In the genomic region with DNA sequence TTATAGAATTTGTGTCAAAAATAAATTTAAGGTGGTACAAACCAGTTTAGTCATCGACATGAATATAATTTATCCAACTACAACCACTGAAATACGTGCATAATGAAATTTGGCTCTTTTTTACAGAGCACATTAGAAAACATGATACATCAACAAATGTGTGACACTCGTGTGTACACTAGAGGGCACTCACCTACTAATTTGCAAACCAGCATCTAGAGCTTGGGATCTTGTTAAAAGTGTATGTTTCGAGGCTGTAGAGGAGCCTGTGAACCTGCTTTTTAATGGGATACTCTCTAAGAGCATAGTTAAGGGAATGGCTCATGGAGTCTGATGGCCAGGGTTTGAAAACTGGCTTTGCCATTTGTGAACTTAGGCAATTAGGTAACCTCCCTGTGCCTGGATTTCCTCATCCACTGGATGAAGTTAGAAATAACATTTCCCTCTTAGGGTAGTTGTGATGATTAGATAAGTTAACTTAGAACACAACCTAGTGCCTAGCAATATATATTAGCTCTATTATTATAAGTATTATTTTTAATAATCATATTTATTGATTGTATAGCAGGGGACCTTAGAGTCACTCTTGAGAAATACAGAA, we compare ENCODE assay signal across 8 cellular contexts. TPM values are rescaled to one million over a fixed set of nuclear protein-coding genes. Genes with fewer than 3 reads are reported as not detected.
DNase-seq lines count a peak whose midpoint lies in the region; TF ChIP-seq lines count a peak whose summit lies in the region.

No MANE protein-coding gene starts in this region.

- 0 out of 2 replicates have a peak, but pooled peaks cover under 1% of the 10 kb centered on the region for H3K9me3 ChIP-seq in Karpas-422 (ENCODE audit: low read length)

- H3K4me2 ChIP-seq in Karpas-422 (ENCODE audit: low read depth, low read length, poor library complexity, severe bottlenecking) = no peak overlapping the region

- no peaks in the 10 kb centered on the region for H4K20me1 ChIP-seq in Karpas-422 (ENCODE audit: insufficient read depth, low read depth, low read length)

- DNase-seq in AG08395 (ENCODE audit: low spot score) = peak; percentile 74
- peak; percentile 31 for DNase-seq in GF-D8 (lab: John Stamatoyannopoulos, UW)
- DNase-seq in H4 (ENCODE audit: low spot score) = peak; percentile 73
- peak; percentile 77 for DNase-seq in Karpas-422
- DNase-seq in SHP77 treated with DMSO at 0.1 percent for 48 hours (lab: John Stamatoyannopoulos, UW) = peak; percentile 40
- DNase-seq in epithelial cell of proximal tubule (ENCODE audit: low read depth) = no peak
- DNase-seq in myocyte (ENCODE audit: low read depth) = peak; percentile 65
- DNase-seq in immature natural killer cell = no peak

- no peaks in the 10 kb centered on the region for H3K36me3 Mint-ChIP-seq in immature natural killer cell

- H3K27ac Mint-ChIP-seq in immature natural killer cell = no peak overlapping the region

- H3K9me3 Mint-ChIP-seq in immature natural killer cell = no peaks in the 10 kb centered on the region

- peak; percentile 84 for TF ChIP-seq CTCF in epithelial cell of proximal tubule (conservative IDR thresholded peaks at IDR 0.05; ENCODE audit: low read depth, low read length)

- no peaks in the 10 kb centered on the region for H3K79me2 ChIP-seq in Karpas-422 (ENCODE audit: low read length)

- no peak overlapping the region for H3K27ac ChIP-seq in Karpas-422 (ENCODE audit: low read length)

- H3K4me3 ChIP-seq in Karpas-422 (ENCODE audit: low read length) (no peak overlapping the region), epithelial cell of proximal tubule (ENCODE audit: low read depth, low read length) (no peak overlapping the region)

- 0 out of 2 replicates have a peak, but pooled peaks cover under 1% of the 10 kb centered on the region for H3K4me1 ChIP-seq in Karpas-422 (ENCODE audit: low read length)

- H3K36me3 ChIP-seq in Karpas-422 (ENCODE audit: insufficient read depth, low read length) = no peaks in the 10 kb centered on the region

- peaks cover 0 to 11% (median 7%) of the 10 kb centered on the region in 3 donors for H3K27me3 Mint-ChIP-seq in immature natural killer cell (ENCODE audit: low read depth in 3 of 3)

- no peak overlapping the region for H2AFZ ChIP-seq in Karpas-422 (ENCODE audit: low read length)

- no peaks in the 10 kb centered on the region for H3K27me3 ChIP-seq in Karpas-422 (ENCODE audit: low read length)

- H3K4me3 Mint-ChIP-seq in immature natural killer cell = no peak overlapping the region

- H3K4me1 Mint-ChIP-seq in immature natural killer cell = no peaks in the 10 kb centered on the region

- no peaks in the 10 kb centered on the region for H3K9me2 ChIP-seq in Karpas-422 (replicated peaks; ENCODE audit: insufficient read depth, low read length)

- H3K9ac ChIP-seq in Karpas-422 (ENCODE audit: low read length) = no peak overlapping the region

RNA-seq across cellular contexts. Expression of a gene that starts 8.8 kb away (rescaled TPM):
- 31.6 and 39.9 TPM in 2 replicates for total RNA-seq in H4 (2014; rRNA removed; shearing (Covaris generic))
- total RNA-seq in Karpas-422 (2014; rRNA removed; shearing (Covaris generic); ENCODE audit: low replicate concordance) = 7.8 and 11.6 TPM in 2 replicates
- total RNA-seq in epithelial cell of proximal tubule (36.0 and 48.9 TPM in 2 replicates), myocyte (18.2 and 19.1 TPM in 2 replicates)
- polyA plus RNA-seq in myocyte (2012) = 10.3 TPM
- polyA plus RNA-seq in immature natural killer cell = 1 to 10 TPM in 2 of 3 donors, not detected in 1; 2.4 to 4.4 TPM

Comparison
In these comparisons a context has a peak if more than half of its experiments do, and no peak if none do; other contexts are left out.
1. DNase-seq: peak in AG08395 (single experiment), GF-D8 (single experiment), H4 (single experiment), Karpas-422 (single experiment), SHP77 treated with DMSO at 0.1 percent for 48 hours (single experiment) and myocyte (single experiment); none in epithelial cell of proximal tubule (single experiment) and immature natural killer cell (0 of 3).